8 cellular contexts compared by ENCODE assay signal in genomic region chr2:9178110-9178904, GRCh38. TPM values are rescaled to one million over a fixed set of nuclear protein-coding genes. Genes with fewer than 3 reads are reported as not detected.
DNase-seq lines count a peak whose midpoint lies in the region; ATAC-seq and TF ChIP-seq lines count a peak whose summit lies in the region.

No MANE protein-coding gene starts in this region.

- peaks cover 6% of the 10 kb centered on the region for H3K9me3 Mint-ChIP-seq in neural progenitor cell

- no peaks in the 10 kb centered on the region for H3K36me3 Mint-ChIP-seq in neural progenitor cell

- H3K36me3 ChIP-seq in HUES48 (ENCODE audit: control insufficient read depth, insufficient read depth, low read length), result no peaks in the 10 kb centered on the region
- no peaks in the 10 kb centered on the region for H3K36me3 ChIP-seq in neural progenitor cell
- no peaks in the 10 kb centered on the region for H3K36me3 ChIP-seq in spleen

- H3K27ac Mint-ChIP-seq in neural progenitor cell, result peak overlapping the region; percentile 95

- H2AFZ ChIP-seq in neural progenitor cell (replicated peaks), result no peak overlapping the region

- H3K4me2 ChIP-seq in neural progenitor cell, result no peak overlapping the region

- H3K4me3 ChIP-seq in HUES48 (ENCODE audit: low read depth, low read length) (no peak overlapping the region), neural progenitor cell (no peak overlapping the region), spleen (no peak overlapping the region)

- no peaks in the 10 kb centered on the region for H3F3A ChIP-seq in neural progenitor cell (ENCODE audit: low read depth)

- no peaks in the 10 kb centered on the region for H3K27me3 ChIP-seq in HUES48 (ENCODE audit: control insufficient read depth, insufficient read depth, low read length)
- H3K27me3 ChIP-seq in neural progenitor cell, result no peaks in the 10 kb centered on the region
- H3K27me3 ChIP-seq in spleen (replicated peaks in 1 of 7), result peaks cover 0 to 40% (median 0%) of the 10 kb centered on the region in 7 donors

- 0 out of 2 replicates have a peak, but pooled peaks cover 6% of the 10 kb centered on the region for H3K4me1 ChIP-seq in HUES48 (ENCODE audit: control insufficient read depth, insufficient read depth, low read length)
- no peaks in the 10 kb centered on the region for H3K4me1 ChIP-seq in neural progenitor cell
- H3K4me1 ChIP-seq in spleen, result peaks cover 0 to 3% (median 0%) of the 10 kb centered on the region in 6 donors

- 45 to 74% (median 68%) methylated on average over 2 of the region's 2 CpGs for WGBS in spleen, 5 donors

- H3K27ac ChIP-seq in HUES48 (ENCODE audit: low read depth, low read length) (peak overlapping the region; percentile 5), cingulate gyrus (ENCODE audit: low read depth, low read length) (peak overlapping the region; percentile 60), neural progenitor cell (no peak overlapping the region), spleen (peak overlapping the region in 1 of 8 donors; percentile 32)

- DNase-seq in DMS53 (lab: John Stamatoyannopoulos, UW), result peak; percentile 74
- DNase-seq in neural progenitor cell (ENCODE audit: low spot score), result no peak
- no peak for DNase-seq in activated CD8-positive, alpha-beta memory T cell treated with anti-CD3 and anti-CD28 coated beads, Interleukin-2, amount 50 U/mL, for 48 hours
- no peak for DNase-seq in GM13976 (ENCODE audit: low spot score)
- DNase-seq in spleen, result no peak

- intact Hi-C loops in spleen (cut with DNase I; ENCODE audit: low total_unique reads), result no loop called here

- in situ Hi-C loops in GM13976 (cut with MboI; ENCODE audit: low sequenced_read_pairs, unreplicated experiment), result no loop called here

- H3K27me3 Mint-ChIP-seq in neural progenitor cell (ENCODE audit: insufficient read depth, low read depth), result peaks cover 6% of the 10 kb centered on the region

- peak overlapping the region; percentile 44 for H3K4me3 Mint-ChIP-seq in neural progenitor cell

- H4K20me1 ChIP-seq in neural progenitor cell (ENCODE audit: low read depth), result no peaks in the 10 kb centered on the region

- no peak for TF ChIP-seq POLR2A in spleen (IDR thresholded peaks at IDR 0.05)

- TF ChIP-seq CTCF in neural progenitor cell (IDR thresholded peaks at IDR 0.05) (no peak), GM13976 (IDR thresholded peaks at IDR 0.05; ENCODE audit: borderline replicate concordance, control extremely low read depth, extremely low read depth, insufficient read depth, missing control alignments) (no peak), spleen (IDR thresholded peaks at IDR 0.05 in 8 of 11, conservative IDR thresholded peaks at IDR 0.05 in 3 of 11) (no peak)

- no peak for ATAC-seq in HG03095 (IDR thresholded peaks at IDR 0.05; ENCODE audit: unreplicated experiment)

- peaks cover 28% of the 10 kb centered on the region for H3K4me1 Mint-ChIP-seq in neural progenitor cell

- no peaks in the 10 kb centered on the region for H3K9me3 ChIP-seq in HUES48 (ENCODE audit: control insufficient read depth, insufficient read depth, low read length)
- H3K9me3 ChIP-seq in neural progenitor cell (ENCODE audit: low read depth), result no peaks in the 10 kb centered on the region
- H3K9me3 ChIP-seq in spleen, result no peaks in the 10 kb centered on the region

- no peak overlapping the region for H3K9ac ChIP-seq in HUES48 (ENCODE audit: low read depth, low read length)
- no peak overlapping the region for H3K9ac ChIP-seq in neural progenitor cell

- H3K79me2 ChIP-seq in neural progenitor cell (ENCODE audit: low read depth), result no peaks in the 10 kb centered on the region

RNA-seq across cellular contexts. Expression of gene ASAP2, which starts 28.3 kb away (rescaled TPM):
- total RNA-seq in neural progenitor cell (ENCODE audit: low replicate concordance), result 26.1 and 31.7 TPM in 2 replicates
- total RNA-seq in spleen, result 1 to 10 TPM; 1.4 to 3.0 (median 2.7) TPM
- 1 to 10 TPM in 2 of 3 donors, under 1 TPM in 1; 0.93 to 1.6 (median 1.3) TPM for polyA plus RNA-seq in spleen
